8 cellular contexts compared by ENCODE assay signal in genomic region chrX:153971632-153972367, GRCh38. TPM values are rescaled to one million over a fixed set of nuclear protein-coding genes. Genes with fewer than 3 reads are reported as not detected.
A peak's percentile ranks its signal among the peaks of the same experiment; 100 is the strongest.
DNase-seq lines count a peak whose midpoint lies in the region; ATAC-seq and TF ChIP-seq lines count a peak whose summit lies in the region.

HCFC1 (minus strand) TSS chrX:153971818; CDS start chrX:153970840, 978 bp downstream.

- peak; percentile 90 to 91 for DNase-seq in Caco-2
- DNase-seq in HUDEP-2 (lab: John Stamatoyannopoulos, UW; ENCODE audit: unreplicated experiment in 76 of 76) = peak in 75 of 76 experiments; percentile 6 to 91 (median 77)
- peak; percentile 77 for DNase-seq in activated T-cell treated with anti-CD3 and anti-CD28 coated beads for 4 hours
- no peak for DNase-seq in epithelial cell of prostate (ENCODE audit: low read depth, low spot score)
- peak; percentile 87 for DNase-seq in stimulated activated CD8-positive, alpha-beta memory T cell treated with anti-CD3 and anti-CD28 coated beads, Interleukin-4, amount 100 ng/mL, for 48 hours

- H3F3A ChIP-seq in OCI-LY1 (ENCODE audit: insufficient read depth, low read length) = no peaks in the 10 kb centered on the region

- BruUV-seq in Caco-2 (replicated peaks; lab: Mats Ljungman, UMichigan) = no TSS peak

- H3K4me2 ChIP-seq in OCI-LY1 (ENCODE audit: low read length) = peak within 1 kb of the TSS; percentile 99

- H3K4me3 ChIP-seq in Caco-2 (ENCODE audit: low read depth, low read length) (peak within 1 kb of the TSS; percentile 73), OCI-LY1 (ENCODE audit: low read depth, low read length, poor library complexity, severe bottlenecking) (peak within 1 kb of the TSS; percentile 93), mucosa of rectum (ENCODE audit: low read length in 2 of 2) (peak within 1 kb of the TSS; percentile 88 to 97)

- H3K9ac ChIP-seq in OCI-LY1 (ENCODE audit: low read length) (peak within 1 kb of the TSS; percentile 100), mucosa of rectum (ENCODE audit: low read depth in 1 of 2, low read length in 2 of 2) (peak within 1 kb of the TSS; percentile 93 to 98)

- H3K4me1 ChIP-seq in Caco-2 (0 out of 2 replicates have a peak, but pooled peaks cover 8% of the 10 kb centered on the region), OCI-LY1 (ENCODE audit: insufficient read depth, low read length, severe bottlenecking) (peaks cover 42% of the 10 kb centered on the region), mucosa of rectum (ENCODE audit: control insufficient read depth in 2 of 2, insufficient read depth in 2 of 2, low read length in 2 of 2) (peaks cover 35 to 47% of the 10 kb centered on the region in 2 donors)

- peak within 1 kb of the TSS; percentile 100 for H3K27ac Mint-ChIP-seq in Caco-2 (ENCODE audit: unreplicated experiment)

- H3K27ac ChIP-seq in OCI-LY1 (ENCODE audit: low read depth, low read length, poor library complexity, severe bottlenecking) (peak within 1 kb of the TSS; percentile 98), epithelial cell of prostate (peak within 1 kb of the TSS; percentile 96), mucosa of rectum (ENCODE audit: low read depth in 2 of 2, low read length in 2 of 2) (peak within 1 kb of the TSS; percentile 99 to 100)

- POLR2A ChIA-PET in Caco-2 (lab: Charles Lee) = interaction anchor here (1.2 to 1.4 kb wide), 3 partner anchors 43 to 177 kb away, joined by 3 to 4 read pairs (median 4); partner anchors contain the start of genes IDH3G and SSR4

- intact Hi-C loops in Caco-2 (cut with micrococcal nuclease; ENCODE audit: unreplicated experiment) = loop anchor here (10.0 kb wide), 1 partner anchor 403 kb away; the partner anchor contains the start of genes EMD and FLNA

- TF ChIP-seq CTCF in Caco-2 (IDR thresholded peaks at IDR 0.05; ENCODE audit: insufficient read depth in 1 of 2, low read depth in 1 of 2, low read length in 1 of 2, severe bottlenecking in 1 of 2, unreplicated experiment in 1 of 2) (no peak), OCI-LY1 (IDR thresholded peaks at IDR 0.05; ENCODE audit: low read length) (no peak)

- CTCF ChIA-PET in Caco-2 (lab: Charles Lee) = interaction anchor here (0.6 kb wide), 1 partner anchor 123 kb away, joined by 4 read pairs; no protein-coding TSS in a partner anchor

- H4K20me1 ChIP-seq in OCI-LY1 (ENCODE audit: insufficient read depth, low read length) = no peaks in the 10 kb centered on the region

- H3K79me2 ChIP-seq in OCI-LY1 (ENCODE audit: insufficient read depth, low read length) = peaks cover 29% of the 10 kb centered on the region

- H3K4me3 Mint-ChIP-seq in Caco-2 (ENCODE audit: unreplicated experiment) = peak within 1 kb of the TSS; percentile 98

- no peaks in the 10 kb centered on the region for H3K9me3 Mint-ChIP-seq in Caco-2 (ENCODE audit: unreplicated experiment)

- H3K36me3 Mint-ChIP-seq in Caco-2 (ENCODE audit: insufficient read depth, unreplicated experiment) = peaks cover 35% of the 10 kb centered on the region

- no peaks in the 10 kb centered on the region for H3K9me2 ChIP-seq in OCI-LY1 (ENCODE audit: low read depth, low read length)

- no peaks in the 10 kb centered on the region for H3K27me3 Mint-ChIP-seq in Caco-2 (ENCODE audit: insufficient read depth, unreplicated experiment)

- ATAC-seq in GM21381 (IDR thresholded peaks at IDR 0.05; ENCODE audit: unreplicated experiment) = peak; percentile 35

- H3K36me3 ChIP-seq in Caco-2 (ENCODE audit: control insufficient read depth, insufficient read depth, low read length) (no peaks in the 10 kb centered on the region; the same call in 1 of the 2 replicates), OCI-LY1 (ENCODE audit: insufficient read depth, low read length) (peaks cover 21% of the 10 kb centered on the region; the same call in 1 of the 2 replicates), mucosa of rectum (ENCODE audit: control insufficient read depth in 2 of 2, insufficient read depth in 2 of 2, low read length in 2 of 2) (no peaks in the 10 kb centered on the region)

- H3K9me3 ChIP-seq in Caco-2 (no peaks in the 10 kb centered on the region), OCI-LY1 (ENCODE audit: low read length) (no peaks in the 10 kb centered on the region), mucosa of rectum (ENCODE audit: control insufficient read depth in 2 of 2, low read length in 2 of 2) (no peaks in the 10 kb centered on the region)

- H3K4me1 Mint-ChIP-seq in Caco-2 (ENCODE audit: low read depth, unreplicated experiment) = peaks cover 8% of the 10 kb centered on the region

- no peaks in the 10 kb centered on the region for H3K27me3 ChIP-seq in Caco-2 (replicated peaks; ENCODE audit: control insufficient read depth, insufficient read depth, low read length)
- H3K27me3 ChIP-seq in OCI-LY1 (ENCODE audit: insufficient read depth, low read length) = no peaks in the 10 kb centered on the region
- no peaks in the 10 kb centered on the region for H3K27me3 ChIP-seq in mucosa of rectum (ENCODE audit: control insufficient read depth in 2 of 2, insufficient read depth in 2 of 2, low read length in 2 of 2)

- H2AFZ ChIP-seq in OCI-LY1 (ENCODE audit: low read length) = no peak within 1 kb of the TSS

RNA-seq across cellular contexts. Expression of gene HCFC1, which starts in this region (rescaled TPM):
- 93.7 and 95.6 TPM in 2 replicates for total RNA-seq in Caco-2 (2022)
